In the genomic region with DNA sequence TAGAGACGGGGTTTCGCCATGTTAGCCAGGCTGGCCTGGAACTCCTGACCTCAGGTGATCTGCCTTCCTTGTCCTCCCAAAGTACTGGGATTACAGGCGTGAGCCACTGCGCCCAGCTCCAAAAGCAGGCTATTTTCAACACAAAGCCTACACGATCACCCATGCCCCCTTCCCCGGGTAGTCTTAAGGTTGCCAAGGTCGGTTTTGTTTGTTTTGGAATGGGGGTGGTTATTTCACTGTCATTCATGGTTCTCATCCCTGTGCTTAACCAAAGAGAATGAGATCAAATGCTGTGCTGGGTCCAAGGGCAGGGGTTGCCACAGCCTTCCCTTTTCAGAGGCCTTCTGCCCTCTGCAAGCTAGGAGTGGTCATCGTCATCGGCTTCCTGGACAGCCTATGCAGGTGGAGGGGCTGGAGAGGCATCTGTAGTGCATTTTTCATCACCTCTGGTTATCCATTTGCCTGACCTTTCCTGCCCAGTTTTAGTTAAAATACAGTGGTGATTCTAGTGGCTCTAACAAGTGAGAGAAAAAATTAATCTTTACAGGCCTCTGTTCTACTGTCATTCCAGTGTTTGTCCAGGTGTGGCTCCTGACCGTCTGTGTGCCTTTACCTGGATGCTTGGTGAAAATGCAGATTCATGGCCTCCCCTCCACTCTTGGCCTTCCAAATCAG, we compare ENCODE assay signal across 1 cellular context.
TF ChIP-seq lines count a peak whose summit lies in the region.

No MANE protein-coding gene starts in this region.

TF ChIP-seq in HepG2, 621 proteins besides CTCF, POLR2A, EP300 and RAD21 (continued from another document and continues in another):
- peak; percentile 75; the same call in 1 of the 2 replicates for TF ChIP-seq ZNF318 (CRISPR knock-in tag; IDR thresholded peaks at IDR 0.05)
- TF ChIP-seq IRF9 (CRISPR knock-in tag; IDR thresholded peaks at IDR 0.05; ENCODE audit: borderline replicate concordance): no peak
- no peak for TF ChIP-seq SMAD9 (CRISPR knock-in tag; IDR thresholded peaks at IDR 0.05)
- no peak for TF ChIP-seq ZNF30 (CRISPR knock-in tag; IDR thresholded peaks at IDR 0.05)
- TF ChIP-seq ZNF24 (IDR thresholded peaks at IDR 0.05): no peak
- peak; percentile 18; the same call in 1 of the 2 replicates for TF ChIP-seq ZNF580 (CRISPR knock-in tag; IDR thresholded peaks at IDR 0.05; ENCODE audit: borderline replicate concordance, low read depth)
- TF ChIP-seq ISX (CRISPR knock-in tag; conservative IDR thresholded peaks at IDR 0.05): no peak
- no peak for TF ChIP-seq SNRNP70 (IDR thresholded peaks at IDR 0.05; ENCODE audit: low read depth, low read length)
- 0 out of 2 replicates have a peak, but pooled peaks have one; percentile 55 for TF ChIP-seq SNAPC4 (CRISPR knock-in tag; IDR thresholded peaks at IDR 0.05)
- TF ChIP-seq BRD4 (CRISPR knock-in tag; IDR thresholded peaks at IDR 0.05): peak; percentile 64; the same call in 1 of the 2 replicates
- TF ChIP-seq ZFP90 (CRISPR knock-in tag; IDR thresholded peaks at IDR 0.05; ENCODE audit: borderline replicate concordance): peak; percentile 80; the same call in 1 of the 2 replicates
- peak; percentile 86; the same call in 1 of the 2 replicates for TF ChIP-seq MEIS1 (CRISPR knock-in tag; IDR thresholded peaks at IDR 0.05; ENCODE audit: borderline replicate concordance)
- TF ChIP-seq MIER3 (CRISPR knock-in tag; IDR thresholded peaks at IDR 0.05; ENCODE audit: borderline replicate concordance): peak; percentile 91
- no peak for TF ChIP-seq ZNF484 (CRISPR knock-in tag; IDR thresholded peaks at IDR 0.05; ENCODE audit: borderline replicate concordance, low read depth)
- TF ChIP-seq FOXO1 (CRISPR knock-in tag; IDR thresholded peaks at IDR 0.05): peak; percentile 72
- peak; percentile 93 for TF ChIP-seq ARID5B (CRISPR knock-in tag; IDR thresholded peaks at IDR 0.05)
- TF ChIP-seq POLR2G (IDR thresholded peaks at IDR 0.05; ENCODE audit: low read depth, low read length): no peak
- TF ChIP-seq ZNF432 (CRISPR knock-in tag; IDR thresholded peaks at IDR 0.05; ENCODE audit: borderline replicate concordance): no peak
- no peak; the same call in 1 of the 2 replicates for TF ChIP-seq ZBTB43 (CRISPR knock-in tag; conservative IDR thresholded peaks at IDR 0.05)
- TF ChIP-seq ZNF563 (CRISPR knock-in tag; IDR thresholded peaks at IDR 0.05): no peak
- TF ChIP-seq NPAS2 (CRISPR knock-in tag; IDR thresholded peaks at IDR 0.05; ENCODE audit: borderline replicate concordance): no peak
- TF ChIP-seq, protein P1, sequence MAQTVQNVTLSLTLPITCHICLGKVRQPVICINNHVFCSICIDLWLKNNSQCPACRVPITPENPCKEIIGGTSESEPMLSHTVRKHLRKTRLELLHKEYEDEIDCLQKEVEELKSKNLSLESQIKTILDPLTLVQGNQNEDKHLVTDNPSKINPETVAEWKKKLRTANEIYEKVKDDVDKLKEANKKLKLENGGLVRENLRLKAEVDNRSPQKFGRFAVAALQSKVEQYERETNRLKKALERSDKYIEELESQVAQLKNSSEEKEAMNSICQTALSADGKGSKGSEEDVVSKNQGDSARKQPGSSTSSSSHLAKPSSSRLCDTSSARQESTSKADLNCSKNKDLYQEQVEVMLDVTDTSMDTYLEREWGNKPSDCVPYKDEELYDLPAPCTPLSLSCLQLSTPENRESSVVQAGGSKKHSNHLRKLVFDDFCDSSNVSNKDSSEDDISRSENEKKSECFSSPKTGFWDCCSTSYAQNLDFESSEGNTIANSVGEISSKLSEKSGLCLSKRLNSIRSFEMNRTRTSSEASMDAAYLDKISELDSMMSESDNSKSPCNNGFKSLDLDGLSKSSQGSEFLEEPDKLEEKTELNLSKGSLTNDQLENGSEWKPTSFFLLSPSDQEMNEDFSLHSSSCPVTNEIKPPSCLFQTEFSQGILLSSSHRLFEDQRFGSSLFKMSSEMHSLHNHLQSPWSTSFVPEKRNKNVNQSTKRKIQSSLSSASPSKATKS (CRISPR knock-in tag; IDR thresholded peaks at IDR 0.05): no peak
